ENCODE assay signal across 9 cellular contexts in genomic region chr5:10689391-10690081, GRCh38.
A peak's percentile ranks its signal among the peaks of the same experiment; 100 is the strongest.
DNase-seq lines count a peak whose midpoint lies in the region; ATAC-seq and TF ChIP-seq lines count a peak whose summit lies in the region.
"Had no signal": no experiment of that assay in that cellular context is flagged by ENCODE, and none has a peak within 500 bp of the region (broad histone marks: within the 10 kb centered on the region; RNA-seq: fewer than 3 reads in every experiment).

No MANE protein-coding gene starts in this region.

- POLR2A ChIA-PET in HEK293T (lab: Yijun Ruan, JAX) = interaction anchor here (1.2 kb wide), 1 partner anchor 10 kb away, joined by 3 read pairs; no protein-coding TSS in a partner anchor

- H3K4me1 ChIP-seq in DND-41 (ENCODE audit: insufficient read depth, low read length) = no peaks in the 10 kb centered on the region
- H3K4me1 ChIP-seq in RWPE2 (ENCODE audit: insufficient read depth, poor library complexity, severe bottlenecking) = peaks cover 11% of the 10 kb centered on the region

- H3K27me3 Mint-ChIP-seq in stimulated activated naive CD8-positive, alpha-beta T cell treated with anti-CD3 and anti-CD28 coated beads, Interleukin-15, amount 100 ng/mL, for 72 hours = no peaks in the 10 kb centered on the region

- TF ChIP-seq CTCF in DND-41 (IDR thresholded peaks at IDR 0.05; ENCODE audit: borderline replicate concordance, extremely low read depth, low read length, poor library complexity, severe bottlenecking) (peak; percentile 32), RWPE2 (IDR thresholded peaks at IDR 0.05; ENCODE audit: poor library complexity, severe bottlenecking) (peak; percentile 27), foreskin fibroblast (IDR thresholded peaks at IDR 0.05; ENCODE audit: low read depth, low read length) (peak; percentile 10)

- no peak overlapping the region for H2AFZ ChIP-seq in DND-41 (ENCODE audit: low read depth, low read length)

- H3K9me3 ChIP-seq in DND-41 (ENCODE audit: insufficient read depth, low read length, severe bottlenecking) (no peaks in the 10 kb centered on the region), RWPE2 (ENCODE audit: severe bottlenecking) (no peaks in the 10 kb centered on the region)

- H3K27me3 ChIP-seq in DND-41 (ENCODE audit: insufficient read depth, low read length, poor library complexity) = no peaks in the 10 kb centered on the region
- no peaks in the 10 kb centered on the region for H3K27me3 ChIP-seq in RWPE2 (ENCODE audit: insufficient read depth, poor library complexity, severe bottlenecking)

- peaks cover 26% of the 10 kb centered on the region for H3K36me3 ChIP-seq in DND-41 (ENCODE audit: insufficient read depth, low read length)
- peaks cover 39% of the 10 kb centered on the region for H3K36me3 ChIP-seq in RWPE2 (ENCODE audit: low read depth)

- no peak overlapping the region for H3K4me2 ChIP-seq in DND-41 (ENCODE audit: insufficient read depth, low read length)

- ATAC-seq in DND-41 (ENCODE audit: insufficient read depth, low read depth) = peak; percentile 68
- ATAC-seq in RWPE2 (ENCODE audit: low read depth) = peak; percentile 29
- ATAC-seq in stimulated activated naive CD8-positive, alpha-beta T cell treated with anti-CD3 and anti-CD28 coated beads, Interleukin-15, amount 100 ng/mL, for 72 hours = peak; percentile 66
- no peak for ATAC-seq in GM21737 (IDR thresholded peaks at IDR 0.05; ENCODE audit: unreplicated experiment)

- H3K4me3 ChIP-seq in DND-41 (ENCODE audit: low read depth in 1 of 2, low read length in 2 of 2) (no peak overlapping the region), RWPE2 (ENCODE audit: severe bottlenecking) (no peak overlapping the region), foreskin fibroblast (ENCODE audit: low read depth in 1 of 2, low read length in 2 of 2) (no peak overlapping the region)
- H3K4me3 ChIP-seq: lung had no signal

- no peak overlapping the region for H3K9ac ChIP-seq in DND-41 (ENCODE audit: low read depth, low read length)

- no peaks in the 10 kb centered on the region for H3K9me3 Mint-ChIP-seq in stimulated activated naive CD8-positive, alpha-beta T cell treated with anti-CD3 and anti-CD28 coated beads, Interleukin-15, amount 100 ng/mL, for 72 hours

- H3K27ac Mint-ChIP-seq in stimulated activated naive CD8-positive, alpha-beta T cell treated with anti-CD3 and anti-CD28 coated beads, Interleukin-15, amount 100 ng/mL, for 72 hours = peak overlapping the region; percentile 17 to 85

- peak; percentile 33 for DNase-seq in DND-41
- DNase-seq in HEK293T (ENCODE audit: extremely low spot score) = peak; percentile 31
- DNase-seq in RWPE2 (ENCODE audit: low spot score) = peak; percentile 63
- DNase-seq in foreskin fibroblast = no peak
- peak; percentile 16 to 27 for DNase-seq in stimulated activated naive CD8-positive, alpha-beta T cell treated with anti-CD3 and anti-CD28 coated beads, Interleukin-15, amount 100 ng/mL, for 72 hours
- DNase-seq in cortex of kidney (lab: John Stamatoyannopoulos, UW) = no peak
- no peak for DNase-seq in SKM-1 treated with dmso at 0.1 percent for 144 hours (lab: John Stamatoyannopoulos, UW; ENCODE audit: unreplicated experiment)

- H3K79me2 ChIP-seq in DND-41 (ENCODE audit: insufficient read depth, low read length) = peaks cover 13% of the 10 kb centered on the region; the same call in 1 of the 2 replicates

- H3K27ac ChIP-seq in DND-41 (ENCODE audit: low read length) = no peak overlapping the region
- H3K27ac ChIP-seq in RWPE2 (ENCODE audit: poor library complexity, severe bottlenecking) = no peak overlapping the region

- H3K4me1 Mint-ChIP-seq in stimulated activated naive CD8-positive, alpha-beta T cell treated with anti-CD3 and anti-CD28 coated beads, Interleukin-15, amount 100 ng/mL, for 72 hours = no peaks in the 10 kb centered on the region

- no peak overlapping the region for H3K4me3 Mint-ChIP-seq in stimulated activated naive CD8-positive, alpha-beta T cell treated with anti-CD3 and anti-CD28 coated beads, Interleukin-15, amount 100 ng/mL, for 72 hours

- peaks cover 16% of the 10 kb centered on the region for H4K20me1 ChIP-seq in DND-41 (ENCODE audit: insufficient read depth, low read length)

- CTCF ChIA-PET in HEK293T (lab: Yijun Ruan, JAX) = interaction anchor here (0.6 to 1.8 kb wide), 4 partner anchors 13 to 1258 kb away, joined by 3 to 10 read pairs (median 4); no protein-coding TSS in a partner anchor

TF ChIP-seq in HEK293T, 16 proteins besides CTCF, POLR2A, EP300 and RAD21:
- no peak for TF ChIP-seq LEF1 (IDR thresholded peaks at IDR 0.05; ENCODE audit: borderline replicate concordance)
- TF ChIP-seq NFRKB (IDR thresholded peaks at IDR 0.05) = no peak
- TF ChIP-seq TARDBP (IDR thresholded peaks at IDR 0.05) = no peak
- no peak for TF ChIP-seq BHLHE40 (IDR thresholded peaks at IDR 0.05; ENCODE audit: borderline replicate concordance)
- TF ChIP-seq SP1 (IDR thresholded peaks at IDR 0.05) = no peak
- TF ChIP-seq CTBP1 (IDR thresholded peaks at IDR 0.05; ENCODE audit: borderline replicate concordance) = no peak
- no peak for TF ChIP-seq SUZ12 (IDR thresholded peaks at IDR 0.05)
- TF ChIP-seq FOXA1 (IDR thresholded peaks at IDR 0.05) = no peak

Comparison
In these comparisons a context has a peak if more than half of its experiments do, and no peak if none do; other contexts are left out.
1. DNase-seq: peak in DND-41 (single experiment), HEK293T (single experiment), RWPE2 (single experiment) and stimulated activated naive CD8-positive, alpha-beta T cell treated with anti-CD3 and anti-CD28 coated beads, Interleukin-15, amount 100 ng/mL, for 72 hours (2 of 2); none in foreskin fibroblast (0 of 2), cortex of kidney (single experiment) and SKM-1 treated with dmso at 0.1 percent for 144 hours (single experiment).
2. Peak in every context shown above with its lines, with median percentiles within 50 percentile points of each other: CTCF ChIP-seq.